ENCODE assay signal across 25 cellular contexts in genomic region chr22:41124086-41124485, GRCh38.
"Had no signal": no experiment of that assay in that cellular context is flagged by ENCODE, and none has a peak within 500 bp of the region (broad histone marks: within the 10 kb centered on the region; RNA-seq: fewer than 3 reads in every experiment).

No MANE protein-coding gene starts in this region.

- H3K4me1 ChIP-seq: adrenal gland, body of pancreas, breast epithelium, Peyer's patch had no signal

- H3K4me2 ChIP-seq: KMS-11 had no signal

- H3K36me3 ChIP-seq: breast epithelium had no signal

- H3K27ac ChIP-seq: adrenal gland, body of pancreas, breast epithelium, KMS-11, Peyer's patch had no signal

- H3K9me3 Mint-ChIP-seq: activated CD4-positive, alpha-beta T cell treated with anti-CD3 and anti-CD28 coated beads, Interleukin-2, amount 10 ng/mL, durations not matched to agents 24 days and 14 days; activated CD8-positive, alpha-beta T cell treated with anti-CD3 and anti-CD28 coated beads for 36 hours; activated naive CD4-positive, alpha-beta T cell treated with anti-CD3 and anti-CD28 coated beads, Interleukin-2, amount 50 U/mL, for 24 hours; activated T-helper 17 cell treated with anti-CD3 and anti-CD28 coated beads, Interleukin-2, amount 50 U/mL, for 72 hours had no signal

- DNase-seq: activated CD4-positive, alpha-beta T cell treated with anti-CD3 and anti-CD28 coated beads, Interleukin-2, amount 10 ng/mL, durations not matched to agents 24 days and 14 days; activated CD4-positive, alpha-beta T cell treated with anti-CD3 and anti-CD28 coated beads, Interleukin-2, amount 50 U/mL, for 4 hours; activated CD8-positive, alpha-beta T cell treated with anti-CD3 and anti-CD28 coated beads for 36 hours; activated effector memory CD4-positive, alpha-beta T cell treated with anti-CD3 and anti-CD28 coated beads, Interleukin-2, amount 50 U/mL, for 16 hours; activated naive CD4-positive, alpha-beta T cell treated with Interleukin-2 at 50 U/mL for 16 hours; activated T-cell treated with anti-CD3 and anti-CD28 coated beads, Interleukin-2, amount 50 U/mL, for 48 hours; adrenal gland; body of pancreas; NCI-H1105; NCI-H1417 treated with DMSO at 0.1 percent for 48 hours; NCI-H1694; NCI-H1930; NCI-H2081 treated with DMSO at 0.1 percent for 48 hours; NCI-H345; NCI-H524 treated with DMSO at 0.1 percent for 48 hours; Peyer's patch; RPMI8226; SIG-M5; SW 1271; T-helper 1 cell had no signal

- H3K27me3 Mint-ChIP-seq: activated CD4-positive, alpha-beta T cell treated with anti-CD3 and anti-CD28 coated beads, Interleukin-2, amount 10 ng/mL, durations not matched to agents 24 days and 14 days; activated CD8-positive, alpha-beta T cell treated with anti-CD3 and anti-CD28 coated beads for 36 hours; activated naive CD4-positive, alpha-beta T cell treated with anti-CD3 and anti-CD28 coated beads, Interleukin-2, amount 50 U/mL, for 24 hours; activated T-helper 17 cell treated with anti-CD3 and anti-CD28 coated beads, Interleukin-2, amount 50 U/mL, for 72 hours had no signal

- H3K9ac ChIP-seq: KMS-11 had no signal

- H3K27me3 ChIP-seq: adrenal gland, body of pancreas, breast epithelium, Peyer's patch had no signal

- ATAC-seq: activated CD8-positive, alpha-beta T cell treated with anti-CD3 and anti-CD28 coated beads for 36 hours; activated T-helper 17 cell treated with anti-CD3 and anti-CD28 coated beads, Interleukin-2, amount 50 U/mL, for 72 hours; body of pancreas; Right ventricle myocardium inferior had no signal

- H3K4me3 ChIP-seq: adrenal gland, body of pancreas, breast epithelium, Peyer's patch had no signal

- H3K9me3 ChIP-seq: adrenal gland, body of pancreas, breast epithelium, Peyer's patch had no signal

- H3K4me3 Mint-ChIP-seq: activated CD4-positive, alpha-beta T cell treated with anti-CD3 and anti-CD28 coated beads, Interleukin-2, amount 10 ng/mL, durations not matched to agents 24 days and 14 days; activated CD8-positive, alpha-beta T cell treated with anti-CD3 and anti-CD28 coated beads for 36 hours; activated naive CD4-positive, alpha-beta T cell treated with anti-CD3 and anti-CD28 coated beads, Interleukin-2, amount 50 U/mL, for 24 hours; activated T-helper 17 cell treated with anti-CD3 and anti-CD28 coated beads, Interleukin-2, amount 50 U/mL, for 72 hours had no signal

- H3K27ac Mint-ChIP-seq: activated naive CD4-positive, alpha-beta T cell treated with anti-CD3 and anti-CD28 coated beads, Interleukin-2, amount 50 U/mL, for 24 hours had no signal
